Comparison of ENCODE assay signal across 1 cellular context in genomic region chr11:62616957-62617356, GRCh38.
A peak's percentile ranks its signal among the peaks of the same experiment; 100 is the strongest.
TF ChIP-seq lines count a peak whose summit lies in the region.

No MANE protein-coding gene starts in this region.

TF ChIP-seq in HepG2, 621 proteins besides CTCF, POLR2A, EP300 and RAD21:
- TF ChIP-seq AGO2 (optimal IDR thresholded peaks at IDR 0.05; ENCODE audit: low read depth, low read length): peak; percentile 52
- peak; percentile 45 for TF ChIP-seq RBFOX2 (IDR thresholded peaks at IDR 0.05; ENCODE audit: low read depth, low read length)
